ENCODE assay signal across 1 cellular context in the genomic region with DNA sequence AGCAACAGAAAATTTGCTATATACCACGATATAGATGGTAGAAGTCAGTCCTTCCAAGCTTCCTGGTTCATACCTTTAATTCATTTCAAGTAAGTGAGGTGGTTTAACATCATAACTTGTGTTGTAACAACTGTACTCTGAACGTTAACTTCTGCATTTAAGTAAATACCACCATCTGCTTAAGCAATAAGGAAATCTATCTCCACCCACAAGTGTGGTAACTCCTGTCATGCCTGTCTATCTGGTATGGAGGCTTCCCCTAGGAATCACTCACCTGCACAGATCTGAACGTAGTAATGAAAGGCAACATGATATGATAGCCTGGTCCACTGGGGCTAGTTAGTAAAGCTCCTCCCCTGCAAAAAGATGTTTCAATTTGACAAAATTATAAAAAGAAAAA.
TF ChIP-seq lines count a peak whose summit lies in the region.

No MANE protein-coding gene starts in this region.

TF ChIP-seq in K562, 482 proteins besides CTCF, POLR2A, EP300 and RAD21:
- TF ChIP-seq CTCFL (IDR thresholded peaks at IDR 0.05; ENCODE audit: borderline replicate concordance, insufficient read depth, low read depth, low read length, poor library complexity, severe bottlenecking) (no peak), CEBPB (tag; IDR thresholded peaks at IDR 0.05) (peak; percentile 57), NRF1 (conservative IDR thresholded peaks at IDR 0.05 in 1 of 2, IDR thresholded peaks at IDR 0.05 in 1 of 2) (no peak), CHCHD3 (CRISPR knock-in tag; IDR thresholded peaks at IDR 0.05) (no peak), MTA1 (IDR thresholded peaks at IDR 0.05; ENCODE audit: borderline replicate concordance) (no peak), ILK (tag; IDR thresholded peaks at IDR 0.05; ENCODE audit: borderline replicate concordance, low read depth) (no peak), BMI1 (IDR thresholded peaks at IDR 0.05; ENCODE audit: low read length) (no peak), PTRF (tag; IDR thresholded peaks at IDR 0.05) (no peak), RBFOX2 (IDR thresholded peaks at IDR 0.05; ENCODE audit: low read depth, low read length) (0 out of 2 replicates have a peak, but pooled peaks have one; percentile 17), ZBTB43 (CRISPR knock-in tag; IDR thresholded peaks at IDR 0.05) (no peak), ZZZ3 (IDR thresholded peaks at IDR 0.05) (no peak), ZNF717 (CRISPR knock-in tag; IDR thresholded peaks at IDR 0.05) (no peak), DNMT1 (IDR thresholded peaks at IDR 0.05) (no peak), CREBBP (IDR thresholded peaks at IDR 0.05; ENCODE audit: low read depth, low read length) (no peak)
- TF ChIP-seq, protein P1, sequence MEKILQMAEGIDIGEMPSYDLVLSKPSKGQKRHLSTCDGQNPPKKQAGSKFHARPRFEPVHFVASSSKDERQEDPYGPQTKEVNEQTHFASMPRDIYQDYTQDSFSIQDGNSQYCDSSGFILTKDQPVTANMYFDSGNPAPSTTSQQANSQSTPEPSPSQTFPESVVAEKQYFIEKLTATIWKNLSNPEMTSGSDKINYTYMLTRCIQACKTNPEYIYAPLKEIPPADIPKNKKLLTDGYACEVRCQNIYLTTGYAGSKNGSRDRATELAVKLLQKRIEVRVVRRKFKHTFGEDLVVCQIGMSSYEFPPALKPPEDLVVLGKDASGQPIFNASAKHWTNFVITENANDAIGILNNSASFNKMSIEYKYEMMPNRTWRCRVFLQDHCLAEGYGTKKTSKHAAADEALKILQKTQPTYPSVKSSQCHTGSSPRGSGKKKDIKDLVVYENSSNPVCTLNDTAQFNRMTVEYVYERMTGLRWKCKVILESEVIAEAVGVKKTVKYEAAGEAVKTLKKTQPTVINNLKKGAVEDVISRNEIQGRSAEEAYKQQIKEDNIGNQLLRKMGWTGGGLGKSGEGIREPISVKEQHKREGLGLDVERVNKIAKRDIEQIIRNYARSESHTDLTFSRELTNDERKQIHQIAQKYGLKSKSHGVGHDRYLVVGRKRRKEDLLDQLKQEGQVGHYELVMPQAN (IDR thresholded peaks at IDR 0.05; ENCODE audit: borderline replicate concordance), result no peak
- TF ChIP-seq, protein P2, sequence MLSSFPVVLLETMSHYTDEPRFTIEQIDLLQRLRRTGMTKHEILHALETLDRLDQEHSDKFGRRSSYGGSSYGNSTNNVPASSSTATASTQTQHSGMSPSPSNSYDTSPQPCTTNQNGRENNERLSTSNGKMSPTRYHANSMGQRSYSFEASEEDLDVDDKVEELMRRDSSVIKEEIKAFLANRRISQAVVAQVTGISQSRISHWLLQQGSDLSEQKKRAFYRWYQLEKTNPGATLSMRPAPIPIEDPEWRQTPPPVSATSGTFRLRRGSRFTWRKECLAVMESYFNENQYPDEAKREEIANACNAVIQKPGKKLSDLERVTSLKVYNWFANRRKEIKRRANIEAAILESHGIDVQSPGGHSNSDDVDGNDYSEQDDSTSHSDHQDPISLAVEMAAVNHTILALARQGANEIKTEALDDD (IDR thresholded peaks at IDR 0.05), result peak; percentile 59
